In the genomic region with DNA sequence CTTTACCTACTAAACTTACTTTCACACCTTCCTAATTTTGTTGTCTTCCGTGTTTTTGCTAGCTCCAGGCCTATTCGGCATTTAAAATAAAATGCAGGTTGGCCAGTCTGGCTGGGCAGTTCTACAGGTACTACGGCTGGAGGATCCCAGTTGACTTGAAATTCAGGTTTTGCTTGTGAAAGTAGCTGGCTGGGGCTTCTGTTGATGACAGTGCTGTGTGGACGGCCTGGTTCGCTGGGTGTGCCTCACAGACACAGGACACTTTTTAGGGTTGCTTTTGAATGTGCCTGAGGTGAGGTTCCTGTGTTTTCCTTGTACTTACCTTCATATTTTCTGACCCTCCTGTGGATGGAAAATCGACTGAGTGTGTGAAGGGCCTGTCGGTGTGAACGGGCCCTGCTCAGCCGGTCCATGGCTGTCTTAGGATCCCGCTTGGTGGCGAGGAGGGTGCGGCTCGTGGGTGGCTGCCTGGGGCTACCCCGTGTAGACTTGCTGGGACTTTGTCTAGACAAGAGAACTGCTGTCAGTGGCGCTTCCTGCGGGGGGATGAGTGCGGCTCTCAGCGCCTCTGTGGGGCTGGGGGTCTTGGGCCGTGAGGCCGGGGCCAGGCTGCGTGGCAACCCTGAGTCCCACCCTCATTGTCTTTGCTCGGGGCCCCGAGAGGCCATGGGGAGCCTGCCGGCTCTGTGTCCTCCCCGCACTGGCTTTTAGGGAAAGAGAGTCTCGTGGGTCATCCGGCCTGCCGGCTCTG, we compare ENCODE assay signal across 11 cellular contexts. TPM values are rescaled to one million over a fixed set of nuclear protein-coding genes. Genes with fewer than 3 reads are reported as not detected.
DNase-seq lines count a peak whose midpoint lies in the region; ATAC-seq, FAIRE-seq and TF ChIP-seq lines count a peak whose summit lies in the region.
"Had no signal": no experiment of that assay in that cellular context is flagged by ENCODE, and none has a peak within 500 bp of the region (broad histone marks: within the 10 kb centered on the region; RNA-seq: fewer than 3 reads in every experiment).

No MANE protein-coding gene starts in this region.

- peak overlapping the region; percentile 92 for H3K27ac ChIP-seq in suprapubic skin
- H3K27ac ChIP-seq: 22Rv1 had no signal

- peak overlapping the region; percentile 7 for H3K4me3 ChIP-seq in suprapubic skin

- H3K4me3 Mint-ChIP-seq in activated T-helper 1 cell treated with anti-CD3 and anti-CD28 coated beads, Interleukin-12 subunit alpha, Interleukin-12 subunit beta, Interleukin-2, Interleukin-4 antibody, amounts not matched to agents 30 ng/mL and 10 ng/mL and 1 ng/mL, durations not matched to agents 14 hours and 24 hours and 36 hours: peak overlapping the region; percentile 89

- no peaks in the 10 kb centered on the region for H3K27me3 ChIP-seq in suprapubic skin

- DNase-seq in DMS53 (lab: John Stamatoyannopoulos, UW) (peak; percentile 41), DMS53 treated with DMSO at 0.1 percent for 48 hours (lab: John Stamatoyannopoulos, UW; ENCODE audit: unreplicated experiment) (no peak), islet precursor cell (peak; percentile 96), suprapubic skin (ENCODE audit: low spot score in 2 of 2) (peak; percentile 70 to 81), DMS153 treated with DMSO at 0.1 percent for 48 hours (lab: John Stamatoyannopoulos, UW; ENCODE audit: unreplicated experiment) (no peak), HTR-8/SVneo (ENCODE audit: insufficient read length, low spot score) (no peak)
- no peak for DNase-seq in activated T-helper 1 cell treated with anti-CD3 and anti-CD28 coated beads, Interleukin-12 subunit alpha, Interleukin-12 subunit beta, Interleukin-2, Interleukin-4 antibody, amounts not matched to agents 30 ng/mL and 10 ng/mL and 1 ng/mL, durations not matched to agents 14 hours and 24 hours and 36 hours (ENCODE audit: low spot score)
- DNase-seq: NCI-H774 had no signal

- H3K4me1 ChIP-seq in suprapubic skin: peaks cover 38% of the 10 kb centered on the region

- no peak for FAIRE-seq in HTR-8/SVneo (lab: Jason Lieb, UNC)
- FAIRE-seq: colon had no signal

- H3K4me1 Mint-ChIP-seq in activated T-helper 1 cell treated with anti-CD3 and anti-CD28 coated beads, Interleukin-12 subunit alpha, Interleukin-12 subunit beta, Interleukin-2, Interleukin-4 antibody, amounts not matched to agents 30 ng/mL and 10 ng/mL and 1 ng/mL, durations not matched to agents 14 hours and 24 hours and 36 hours (ENCODE audit: low read depth): peaks cover 51% of the 10 kb centered on the region

- H3K9me3 Mint-ChIP-seq in activated T-helper 1 cell treated with anti-CD3 and anti-CD28 coated beads, Interleukin-12 subunit alpha, Interleukin-12 subunit beta, Interleukin-2, Interleukin-4 antibody, amounts not matched to agents 30 ng/mL and 10 ng/mL and 1 ng/mL, durations not matched to agents 14 hours and 24 hours and 36 hours: no peaks in the 10 kb centered on the region

- peak overlapping the region; percentile 95 for H3K27ac Mint-ChIP-seq in activated T-helper 1 cell treated with anti-CD3 and anti-CD28 coated beads, Interleukin-12 subunit alpha, Interleukin-12 subunit beta, Interleukin-2, Interleukin-4 antibody, amounts not matched to agents 30 ng/mL and 10 ng/mL and 1 ng/mL, durations not matched to agents 14 hours and 24 hours and 36 hours

- ATAC-seq in HG02642 (IDR thresholded peaks at IDR 0.05; ENCODE audit: poor library complexity, unreplicated experiment): no peak

- peaks cover 13% of the 10 kb centered on the region for H3K36me3 Mint-ChIP-seq in activated T-helper 1 cell treated with anti-CD3 and anti-CD28 coated beads, Interleukin-12 subunit alpha, Interleukin-12 subunit beta, Interleukin-2, Interleukin-4 antibody, amounts not matched to agents 30 ng/mL and 10 ng/mL and 1 ng/mL, durations not matched to agents 14 hours and 24 hours and 36 hours (ENCODE audit: low read depth)

- peaks cover 10% of the 10 kb centered on the region for H3K36me3 ChIP-seq in suprapubic skin

- no peaks in the 10 kb centered on the region for H3K27me3 Mint-ChIP-seq in activated T-helper 1 cell treated with anti-CD3 and anti-CD28 coated beads, Interleukin-12 subunit alpha, Interleukin-12 subunit beta, Interleukin-2, Interleukin-4 antibody, amounts not matched to agents 30 ng/mL and 10 ng/mL and 1 ng/mL, durations not matched to agents 14 hours and 24 hours and 36 hours (ENCODE audit: insufficient read depth)

- no peak for TF ChIP-seq CTCF in suprapubic skin (IDR thresholded peaks at IDR 0.05)

- no peak for TF ChIP-seq EP300 in suprapubic skin (IDR thresholded peaks at IDR 0.05)

- no peak for TF ChIP-seq POLR2A in suprapubic skin (IDR thresholded peaks at IDR 0.05)

- 50% methylated on average over 9 of the region's 28 CpGs for WGBS in suprapubic skin

- intact Hi-C loops in activated T-helper 1 cell treated with anti-CD3 and anti-CD28 coated beads, Interleukin-12 subunit alpha, Interleukin-12 subunit beta, Interleukin-2, Interleukin-4 antibody, amounts not matched to agents 30 ng/mL and 10 ng/mL and 1 ng/mL, durations not matched to agents 14 hours and 24 hours and 36 hours (cut with micrococcal nuclease): no loop called here

- H3K9me3 ChIP-seq in suprapubic skin: no peaks in the 10 kb centered on the region

RNA-seq across cellular contexts. Expression of a gene that starts 18.7 kb away (rescaled TPM):
- not detected in 2 replicates for total RNA-seq in activated T-helper 1 cell treated with anti-CD3 and anti-CD28 coated beads, Interleukin-12 subunit alpha, Interleukin-12 subunit beta, Interleukin-2, Interleukin-4 antibody, amounts not matched to agents 30 ng/mL and 10 ng/mL and 1 ng/mL, durations not matched to agents 14 hours and 24 hours and 36 hours
- 100 to 1,000 TPM; 117 to 353 (median 233) TPM for total RNA-seq in suprapubic skin

Comparison
In these comparisons a context has a peak if more than half of its experiments do, and no peak if none do; other contexts are left out.
1. DNase-seq: peak in DMS53 (single experiment), islet precursor cell (single experiment) and suprapubic skin (2 of 2); none in DMS53 treated with DMSO at 0.1 percent for 48 hours (single experiment), activated T-helper 1 cell treated with anti-CD3 and anti-CD28 coated beads, Interleukin-12 subunit alpha, Interleukin-12 subunit beta, Interleukin-2, Interleukin-4 antibody, amounts not matched to agents 30 ng/mL and 10 ng/mL and 1 ng/mL, durations not matched to agents 14 hours and 24 hours and 36 hours (single experiment), DMS153 treated with DMSO at 0.1 percent for 48 hours (single experiment) and HTR-8/SVneo (single experiment).
2. RNA of a gene that starts 18.7 kb away (total RNA-seq): 117 to 353 TPM in suprapubic skin; not detected in activated T-helper 1 cell treated with anti-CD3 and anti-CD28 coated beads, Interleukin-12 subunit alpha, Interleukin-12 subunit beta, Interleukin-2, Interleukin-4 antibody, amounts not matched to agents 30 ng/mL and 10 ng/mL and 1 ng/mL, durations not matched to agents 14 hours and 24 hours and 36 hours; every median in the first group is over 100 times any median in the second.